23 cellular contexts compared by ENCODE assay signal in the genomic region with DNA sequence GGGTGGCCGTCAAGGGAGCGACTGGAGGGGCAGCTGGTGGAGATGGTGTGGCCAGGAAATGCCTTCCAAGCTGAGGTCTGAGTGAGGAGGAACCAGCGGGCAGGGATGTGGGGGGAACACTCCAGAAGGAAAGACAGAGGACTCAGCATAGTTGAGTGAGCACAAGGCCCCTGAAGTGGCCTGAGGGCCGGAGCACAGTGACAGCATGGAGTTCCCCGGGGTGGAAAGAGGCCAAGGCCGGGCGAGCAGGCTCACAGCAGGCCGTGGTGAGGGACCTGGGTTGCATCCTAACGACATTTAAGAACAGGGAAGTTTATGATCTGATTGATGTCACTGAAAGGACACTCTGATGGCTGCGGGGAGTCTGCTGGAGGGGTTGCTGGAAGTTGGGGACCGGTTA. TPM values are rescaled to one million over a fixed set of nuclear protein-coding genes. Genes with fewer than 3 reads are reported as not detected.
"Had no signal": no experiment of that assay in that cellular context is flagged by ENCODE, and none has a peak within 500 bp of the region (broad histone marks: within the 10 kb centered on the region; RNA-seq: fewer than 3 reads in every experiment).

No MANE protein-coding gene starts in this region.

- H3K4me1 Mint-ChIP-seq: activated T-helper 17 cell treated with anti-CD3 and anti-CD28 coated beads, Interleukin-2, amount 50 U/mL, for 72 hours; memory B cell had no signal

- H3K9me3 ChIP-seq: gastroesophageal sphincter, heart right ventricle, left ventricle myocardium inferior, suprapubic skin had no signal

- H3K27ac Mint-ChIP-seq: activated CD4-positive, alpha-beta T cell treated with anti-CD3 and anti-CD28 coated beads, Interleukin-2, amount 10 ng/mL, durations not matched to agents 24 days and 14 days; activated CD8-positive, alpha-beta T cell treated with anti-CD3 and anti-CD28 coated beads for 36 hours; activated naive CD8-positive, alpha-beta T cell treated with anti-CD3 and anti-CD28 coated beads for 36 hours; activated T-helper 17 cell treated with anti-CD3 and anti-CD28 coated beads, Interleukin-2, amount 50 U/mL, for 72 hours; memory B cell; type B pancreatic cell had no signal

- H3K36me3 Mint-ChIP-seq: activated naive CD8-positive, alpha-beta T cell treated with anti-CD3 and anti-CD28 coated beads for 36 hours; memory B cell; naive thymus-derived CD8-positive, alpha-beta T cell; type B pancreatic cell had no signal

- H3K4me3 Mint-ChIP-seq: activated CD4-positive, alpha-beta T cell treated with anti-CD3 and anti-CD28 coated beads, Interleukin-2, amount 10 ng/mL, durations not matched to agents 24 days and 14 days; activated CD8-positive, alpha-beta T cell treated with anti-CD3 and anti-CD28 coated beads for 36 hours; activated naive CD8-positive, alpha-beta T cell treated with anti-CD3 and anti-CD28 coated beads for 36 hours; activated T-helper 17 cell treated with anti-CD3 and anti-CD28 coated beads, Interleukin-2, amount 50 U/mL, for 72 hours; memory B cell; naive thymus-derived CD8-positive, alpha-beta T cell; stimulated activated naive CD8-positive, alpha-beta T cell treated with anti-CD3 and anti-CD28 coated beads, Interleukin-15, amount 100 ng/mL, for 72 hours; type B pancreatic cell had no signal

- H3K9me3 Mint-ChIP-seq: activated CD4-positive, alpha-beta T cell treated with anti-CD3 and anti-CD28 coated beads, Interleukin-2, amount 10 ng/mL, durations not matched to agents 24 days and 14 days; activated CD8-positive, alpha-beta T cell treated with anti-CD3 and anti-CD28 coated beads for 36 hours; activated naive CD8-positive, alpha-beta T cell treated with anti-CD3 and anti-CD28 coated beads for 36 hours; activated T-helper 17 cell treated with anti-CD3 and anti-CD28 coated beads, Interleukin-2, amount 50 U/mL, for 72 hours; memory B cell; naive thymus-derived CD8-positive, alpha-beta T cell; stimulated activated naive CD8-positive, alpha-beta T cell treated with anti-CD3 and anti-CD28 coated beads, Interleukin-15, amount 100 ng/mL, for 72 hours; type B pancreatic cell had no signal

- H3K27me3 Mint-ChIP-seq: activated T-helper 17 cell treated with anti-CD3 and anti-CD28 coated beads, Interleukin-2, amount 50 U/mL, for 72 hours; memory B cell; type B pancreatic cell had no signal

- H3K27me3 ChIP-seq: gastroesophageal sphincter, heart right ventricle, suprapubic skin had no signal

- H3K4me3 ChIP-seq: coronary artery, gastroesophageal sphincter, heart right ventricle, left ventricle myocardium inferior, skin epidermis, suprapubic skin had no signal

- DNase-seq: activated CD4-positive, alpha-beta T cell treated with anti-CD3 and anti-CD28 coated beads, Interleukin-2, amount 10 ng/mL, durations not matched to agents 24 days and 14 days; activated CD8-positive, alpha-beta T cell treated with anti-CD3 and anti-CD28 coated beads for 36 hours; activated naive CD4-positive, alpha-beta T cell; activated naive CD8-positive, alpha-beta T cell treated with anti-CD3 and anti-CD28 coated beads for 36 hours; activated T-cell treated with anti-CD3 and anti-CD28 coated beads, Interleukin-2, amount 50 U/mL, for 1 hour; amygdala; heart right ventricle; kidney glomerular epithelial cell; left ventricle myocardium inferior; naive thymus-derived CD8-positive, alpha-beta T cell; nucleus accumbens; stimulated activated naive CD8-positive, alpha-beta T cell treated with anti-CD3 and anti-CD28 coated beads, Interleukin-15, amount 100 ng/mL, for 72 hours; T1000 had no signal

- ATAC-seq: activated CD8-positive, alpha-beta T cell treated with anti-CD3 and anti-CD28 coated beads for 36 hours; activated T-helper 17 cell treated with anti-CD3 and anti-CD28 coated beads, Interleukin-2, amount 50 U/mL, for 72 hours; esophagus mucosa; gastroesophageal sphincter; heart right ventricle; naive thymus-derived CD8-positive, alpha-beta T cell; stimulated activated naive CD8-positive, alpha-beta T cell treated with anti-CD3 and anti-CD28 coated beads, Interleukin-15, amount 100 ng/mL, for 72 hours had no signal

- H3K27ac ChIP-seq: coronary artery, gastroesophageal sphincter, heart right ventricle, left ventricle myocardium inferior had no signal

RNA-seq across cellular contexts. Expression of a gene that starts 48.0 kb away (rescaled TPM):
- total RNA-seq: activated CD4-positive, alpha-beta T cell treated with anti-CD3 and anti-CD28 coated beads, Interleukin-2, amount 10 ng/mL, durations not matched to agents 24 days and 14 days; activated CD8-positive, alpha-beta T cell treated with anti-CD3 and anti-CD28 coated beads for 36 hours; activated naive CD8-positive, alpha-beta T cell treated with anti-CD3 and anti-CD28 coated beads for 36 hours; activated T-helper 17 cell treated with anti-CD3 and anti-CD28 coated beads, Interleukin-2, amount 50 U/mL, for 72 hours; naive thymus-derived CD8-positive, alpha-beta T cell; T-helper 1 cell treated with Interleukin-12 subunit alpha and Interleukin-12 subunit beta and Interleukin-4 antibody, amounts not matched to agents 30 ng/mL and 1 ng/mL, for 36 hours had no signal
- polyA plus RNA-seq: naive thymus-derived CD8-positive, alpha-beta T cell had no signal

RNA-seq across cellular contexts. Expression of a gene that starts 51.2 kb away (rescaled TPM):
- total RNA-seq: activated CD4-positive, alpha-beta T cell treated with anti-CD3 and anti-CD28 coated beads, Interleukin-2, amount 10 ng/mL, durations not matched to agents 24 days and 14 days; activated CD8-positive, alpha-beta T cell treated with anti-CD3 and anti-CD28 coated beads for 36 hours; activated naive CD8-positive, alpha-beta T cell treated with anti-CD3 and anti-CD28 coated beads for 36 hours; activated T-helper 17 cell treated with anti-CD3 and anti-CD28 coated beads, Interleukin-2, amount 50 U/mL, for 72 hours; naive thymus-derived CD8-positive, alpha-beta T cell; posterior vena cava; T-helper 1 cell treated with Interleukin-12 subunit alpha and Interleukin-12 subunit beta and Interleukin-4 antibody, amounts not matched to agents 30 ng/mL and 1 ng/mL, for 36 hours had no signal
- polyA plus RNA-seq: naive thymus-derived CD8-positive, alpha-beta T cell had no signal

RNA-seq across cellular contexts. Expression of a gene that starts 54.9 kb away (rescaled TPM):
- total RNA-seq: activated CD4-positive, alpha-beta T cell treated with anti-CD3 and anti-CD28 coated beads, Interleukin-2, amount 10 ng/mL, durations not matched to agents 24 days and 14 days; activated CD8-positive, alpha-beta T cell treated with anti-CD3 and anti-CD28 coated beads for 36 hours; activated naive CD8-positive, alpha-beta T cell treated with anti-CD3 and anti-CD28 coated beads for 36 hours; activated T-helper 17 cell treated with anti-CD3 and anti-CD28 coated beads, Interleukin-2, amount 50 U/mL, for 72 hours; esophagus mucosa; gastroesophageal sphincter; naive thymus-derived CD8-positive, alpha-beta T cell; posterior vena cava; T-helper 1 cell treated with Interleukin-12 subunit alpha and Interleukin-12 subunit beta and Interleukin-4 antibody, amounts not matched to agents 30 ng/mL and 1 ng/mL, for 36 hours had no signal
- polyA plus RNA-seq: heart right ventricle; naive thymus-derived CD8-positive, alpha-beta T cell had no signal
